Comparison of ENCODE assay signal across 8 cellular contexts in the genomic region with DNA sequence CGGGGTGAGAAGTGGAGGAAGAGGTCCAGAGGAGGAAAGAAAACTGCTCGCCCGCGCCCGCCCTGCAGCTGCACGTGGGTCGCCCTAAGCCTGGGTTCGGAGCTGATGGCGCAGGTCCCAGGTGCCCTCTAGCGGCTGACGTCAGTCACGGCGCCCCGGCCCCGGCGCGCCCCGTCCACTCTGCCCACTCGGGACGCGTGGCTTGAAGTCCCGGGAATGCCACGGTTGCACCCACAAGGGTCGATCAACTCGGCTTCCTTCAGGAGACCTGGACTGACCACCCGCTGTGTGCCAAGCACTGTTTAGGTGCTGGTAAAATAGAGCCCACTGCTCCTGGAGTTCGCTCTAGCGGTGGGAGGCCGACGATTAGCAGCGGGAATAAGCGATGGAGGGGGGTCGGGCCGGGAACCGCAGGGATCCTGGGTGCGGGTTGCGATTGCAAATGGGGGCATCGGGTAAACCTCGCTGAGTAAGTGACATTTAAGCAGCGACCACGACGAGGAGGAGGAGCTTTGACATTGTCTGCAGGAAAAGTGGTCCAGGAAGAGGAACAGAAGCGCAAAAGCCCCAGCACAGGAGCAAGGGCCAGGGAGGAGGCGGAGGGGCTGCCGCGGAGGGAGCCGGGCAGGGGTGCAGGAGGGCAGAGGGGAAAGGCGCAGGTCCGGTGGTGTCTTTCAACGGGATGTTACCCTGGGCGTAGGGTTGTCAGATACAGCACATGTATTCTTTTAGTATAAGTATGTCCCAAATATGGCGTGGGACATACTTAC. TPM values are rescaled to one million over a fixed set of nuclear protein-coding genes. Genes with fewer than 3 reads are reported as not detected.
A peak's percentile ranks its signal among the peaks of the same experiment; 100 is the strongest.
DNase-seq lines count a peak whose midpoint lies in the region; ATAC-seq and TF ChIP-seq lines count a peak whose summit lies in the region.

No MANE protein-coding gene starts in this region.

- peak; percentile 63 for ATAC-seq in GM19351 (IDR thresholded peaks at IDR 0.05; ENCODE audit: unreplicated experiment)
- ATAC-seq in HG03565 (IDR thresholded peaks at IDR 0.05; ENCODE audit: unreplicated experiment) = peak; percentile 34

- H3K4me3 Mint-ChIP-seq in CD14-positive monocyte = peak overlapping the region; percentile 83 to 95

- H3K27me3 Mint-ChIP-seq in CD14-positive monocyte (ENCODE audit: low read depth in 3 of 3) = peaks cover 4 to 13% (median 5%) of the 10 kb centered on the region in 3 donors

- intact Hi-C loops in CD14-positive monocyte (cut with micrococcal nuclease) = loop anchor here in 1 of 2 donors (2.0 to 10.0 kb wide), 6 partner anchors 48 to 350 kb away; partner anchors contain the start of genes CINP, DYNC1H1, HSP90AA1 and TECPR2

- peak overlapping the region in 4 of 7 donors; percentile 25 to 75 (median 72) for H3K27ac Mint-ChIP-seq in CD14-positive monocyte

- peak overlapping the region; percentile 62 for H3K4me3 ChIP-seq in epithelial cell of proximal tubule (ENCODE audit: low read depth, low read length)

- peaks cover 44% of the 10 kb centered on the region for H3K4me1 Mint-ChIP-seq in CD14-positive monocyte

- peak; percentile 99 for TF ChIP-seq CTCF in CD14-positive monocyte (IDR thresholded peaks at IDR 0.05)
- peak; percentile 78 for TF ChIP-seq CTCF in epithelial cell of proximal tubule (conservative IDR thresholded peaks at IDR 0.05; ENCODE audit: low read depth, low read length)

- H3K36me3 Mint-ChIP-seq in CD14-positive monocyte = no peaks in the 10 kb centered on the region

- no peaks in the 10 kb centered on the region for H3K9me3 Mint-ChIP-seq in CD14-positive monocyte

- DNase-seq in CD14-positive monocyte (ENCODE audit: low spot score) (peak; percentile 71), NOMO-1 (lab: John Stamatoyannopoulos, UW; ENCODE audit: unreplicated experiment in 2 of 2) (peak; percentile 83 to 89), epithelial cell of proximal tubule (ENCODE audit: low read depth) (no peak), mucosa of gallbladder (ENCODE audit: low spot score) (peak; percentile 86)
- DNase-seq in activated CD8-positive, alpha-beta memory T cell treated with anti-CD3 and anti-CD28 coated beads, Interleukin-2, amount 50 U/mL, for 48 hours = peak; percentile 90
- DNase-seq in stimulated activated CD8-positive, alpha-beta memory T cell treated with anti-CD3 and anti-CD28 coated beads, Interleukin-2, amount 100 ng/mL, for 48 hours (ENCODE audit: low read depth in 2 of 2) = peak; percentile 61 to 70

RNA-seq across cellular contexts. Expression of gene ZNF839, which starts 5.1 kb away (rescaled TPM):
- polyA plus RNA-seq in CD14-positive monocyte = 1 to 10 TPM in 1 of 2 donors, under 1 TPM in 1; 0.47 to 1.7 TPM
- 8.2 and 16.9 TPM in 2 replicates for total RNA-seq in epithelial cell of proximal tubule
- total RNA-seq in mucosa of gallbladder = 11.1 TPM

RNA-seq across cellular contexts. Expression of gene MOK, which starts 9.5 kb away (rescaled TPM):
- 1 to 10 TPM in 1 of 2 donors, under 1 TPM in 1; 0.67 to 1.8 TPM for polyA plus RNA-seq in CD14-positive monocyte
- total RNA-seq in epithelial cell of proximal tubule (2.3 and 7.5 TPM in 2 replicates), mucosa of gallbladder (20.5 TPM)

RNA-seq across cellular contexts. Expression of gene CINP, which starts 48.3 kb away (rescaled TPM):
- 10 to 100 TPM; 57.1 to 58.5 TPM for polyA plus RNA-seq in CD14-positive monocyte
- total RNA-seq in epithelial cell of proximal tubule = 43.5 and 44.5 TPM in 2 replicates
- total RNA-seq in mucosa of gallbladder = 25.4 TPM

RNA-seq across cellular contexts. Expression of gene TECPR2, which starts 48.3 kb away (rescaled TPM):
- 1 to 10 TPM; 2.8 to 6.4 TPM for polyA plus RNA-seq in CD14-positive monocyte
- total RNA-seq in epithelial cell of proximal tubule = 5.1 and 16.4 TPM in 2 replicates
- 38.1 TPM for total RNA-seq in mucosa of gallbladder
